30 cellular contexts compared by ENCODE assay signal in the genomic region with DNA sequence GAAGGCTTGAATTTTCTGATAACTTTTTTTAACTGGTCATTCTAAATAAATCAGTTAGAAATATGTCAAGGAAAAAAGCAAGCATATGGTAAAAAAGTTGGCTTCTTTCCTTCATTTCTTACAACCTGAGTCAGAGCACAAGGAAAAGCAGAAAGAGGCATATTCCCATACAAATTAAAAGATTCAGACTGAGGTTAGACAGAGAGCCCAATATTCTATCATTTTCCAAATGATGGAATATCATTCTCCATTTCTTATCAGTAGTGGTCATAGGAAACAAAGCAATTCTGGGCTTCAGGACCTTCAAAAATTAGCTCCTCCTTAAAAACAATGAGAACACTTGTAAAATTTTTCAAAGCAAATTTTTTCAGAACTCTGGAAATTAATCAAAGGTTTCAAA.
"Had no signal": no experiment of that assay in that cellular context is flagged by ENCODE, and none has a peak within 500 bp of the region (broad histone marks: within the 10 kb centered on the region; RNA-seq: fewer than 3 reads in every experiment).

No MANE protein-coding gene starts in this region.

- H3K4me3 Mint-ChIP-seq: activated CD4-positive, alpha-beta T cell treated with anti-CD3 and anti-CD28 coated beads, Interleukin-2, amount 10 ng/mL, durations not matched to agents 7 days and 5 days; activated CD8-positive, alpha-beta T cell treated with anti-CD3 and anti-CD28 coated beads for 36 hours; activated naive CD4-positive, alpha-beta T cell treated with anti-CD3 and anti-CD28 coated beads, Interleukin-2, amount 50 U/mL, for 24 hours; activated naive CD8-positive, alpha-beta T cell treated with anti-CD3 and anti-CD28 coated beads, Interleukin-2, amount 50 U/mL, for 24 hours; activated T-cell treated with anti-CD3 and anti-CD28 coated beads, Interleukin-2, amount 50 U/mL, for 4 hours; brain; memory B cell; naive thymus-derived CD8-positive, alpha-beta T cell; neural crest cell; stimulated activated naive B cell treated with anti-CD40 and anti-IgM and Interleukin-4, amounts not matched to agents 10 μg/mL and 1 μg/mL and 100 μg/mL, for 72 hours; T-helper 1 cell treated with Interleukin-12 subunit alpha and Interleukin-12 subunit beta and Interleukin-4 antibody, amounts not matched to agents 30 μg/mL and 1 μg/mL, for 36 hours had no signal

- H3K4me3 ChIP-seq: gastroesophageal sphincter, hepatocyte, right atrium auricular region, smooth muscle cell, stomach, suprapubic skin, tibial artery had no signal

- H3K4me1 Mint-ChIP-seq: activated CD4-positive, alpha-beta T cell treated with anti-CD3 and anti-CD28 coated beads, Interleukin-2, amount 10 ng/mL, durations not matched to agents 7 days and 5 days; activated naive CD4-positive, alpha-beta T cell treated with anti-CD3 and anti-CD28 coated beads, Interleukin-2, amount 50 U/mL, for 24 hours; activated naive CD8-positive, alpha-beta T cell treated with anti-CD3 and anti-CD28 coated beads, Interleukin-2, amount 50 U/mL, for 24 hours; naive thymus-derived CD8-positive, alpha-beta T cell; neural crest cell had no signal

- H3K27ac Mint-ChIP-seq: activated CD4-positive, alpha-beta T cell treated with anti-CD3 and anti-CD28 coated beads, Interleukin-2, amount 10 ng/mL, durations not matched to agents 7 days and 5 days; activated CD8-positive, alpha-beta T cell treated with anti-CD3 and anti-CD28 coated beads for 36 hours; activated naive CD4-positive, alpha-beta T cell treated with anti-CD3 and anti-CD28 coated beads, Interleukin-2, amount 50 U/mL, for 24 hours; activated naive CD8-positive, alpha-beta T cell treated with anti-CD3 and anti-CD28 coated beads, Interleukin-2, amount 50 U/mL, for 24 hours; activated T-helper 2 cell treated with anti-CD3 and anti-CD28 coated beads, Interferon-gamma antibody, Interleukin-2, Interleukin-4, amounts not matched to agents 10 μg/mL and 5 μg/mL and 100 μg/mL, durations not matched to agents 14 hours and 24 hours and 36 hours; brain; memory B cell; naive thymus-derived CD8-positive, alpha-beta T cell; stimulated activated naive B cell treated with anti-CD40 and anti-IgM and Interleukin-4, amounts not matched to agents 10 μg/mL and 1 μg/mL and 100 μg/mL, for 72 hours; T-helper 1 cell treated with Interleukin-12 subunit alpha and Interleukin-12 subunit beta and Interleukin-4 antibody, amounts not matched to agents 30 μg/mL and 1 μg/mL, for 36 hours had no signal

- H3K36me3 Mint-ChIP-seq: activated naive CD4-positive, alpha-beta T cell treated with anti-CD3 and anti-CD28 coated beads, Interleukin-2, amount 50 U/mL, for 24 hours; brain; memory B cell; naive thymus-derived CD8-positive, alpha-beta T cell; stimulated activated naive B cell treated with anti-CD40 and anti-IgM and Interleukin-4, amounts not matched to agents 10 μg/mL and 1 μg/mL and 100 μg/mL, for 72 hours had no signal

- H3K4me2 ChIP-seq: hepatocyte, smooth muscle cell had no signal

- H3K9me3 Mint-ChIP-seq: activated CD4-positive, alpha-beta T cell treated with anti-CD3 and anti-CD28 coated beads, Interleukin-2, amount 10 ng/mL, durations not matched to agents 7 days and 5 days; activated CD8-positive, alpha-beta T cell treated with anti-CD3 and anti-CD28 coated beads for 36 hours; activated T-helper 2 cell treated with anti-CD3 and anti-CD28 coated beads, Interferon-gamma antibody, Interleukin-2, Interleukin-4, amounts not matched to agents 10 μg/mL and 5 μg/mL and 100 μg/mL, durations not matched to agents 14 hours and 24 hours and 36 hours; memory B cell; stimulated activated naive B cell treated with anti-CD40 and anti-IgM and Interleukin-4, amounts not matched to agents 10 μg/mL and 1 μg/mL and 100 μg/mL, for 72 hours; T-helper 1 cell treated with Interleukin-12 subunit alpha and Interleukin-12 subunit beta and Interleukin-4 antibody, amounts not matched to agents 30 μg/mL and 1 μg/mL, for 36 hours had no signal

- H3K27me3 Mint-ChIP-seq: activated CD4-positive, alpha-beta T cell treated with anti-CD3 and anti-CD28 coated beads, Interleukin-2, amount 10 ng/mL, durations not matched to agents 7 days and 5 days; activated CD8-positive, alpha-beta T cell treated with anti-CD3 and anti-CD28 coated beads for 36 hours; activated naive CD4-positive, alpha-beta T cell treated with anti-CD3 and anti-CD28 coated beads, Interleukin-2, amount 50 U/mL, for 24 hours; activated naive CD8-positive, alpha-beta T cell treated with anti-CD3 and anti-CD28 coated beads, Interleukin-2, amount 50 U/mL, for 24 hours; brain; memory B cell; naive thymus-derived CD8-positive, alpha-beta T cell; stimulated activated naive B cell treated with anti-CD40 and anti-IgM and Interleukin-4, amounts not matched to agents 10 μg/mL and 1 μg/mL and 100 μg/mL, for 72 hours had no signal

- H3K4me1 ChIP-seq: gastroesophageal sphincter, right atrium auricular region, suprapubic skin, tibial artery had no signal

- H3K36me3 ChIP-seq: gastroesophageal sphincter, right atrium auricular region, stomach, suprapubic skin, tibial artery, WERI-Rb-1 had no signal

- H3K9me3 ChIP-seq: gastroesophageal sphincter, right atrium auricular region, stomach, suprapubic skin, tibial artery had no signal

- H3K27ac ChIP-seq: gastroesophageal sphincter, hepatocyte, right atrium auricular region, stomach, suprapubic skin, tibial artery, WERI-Rb-1 had no signal

- H3K79me2 ChIP-seq: hepatocyte had no signal

- DNase-seq: activated CD4-positive, alpha-beta T cell treated with anti-CD3 and anti-CD28 coated beads, Interleukin-2, amount 10 ng/mL, durations not matched to agents 7 days and 5 days; activated CD8-positive, alpha-beta T cell treated with anti-CD3 and anti-CD28 coated beads for 36 hours; activated naive CD8-positive, alpha-beta T cell treated with anti-CD3 and anti-CD28 coated beads, Interleukin-2, amount 50 U/mL, for 24 hours; activated T-cell treated with anti-CD3 and anti-CD28 coated beads, Interleukin-2, amount 50 U/mL, for 4 hours; cortex of kidney; left colon; naive thymus-derived CD8-positive, alpha-beta T cell; nucleus accumbens; stimulated activated CD4-positive, alpha-beta T cell treated with anti-CD3 and anti-CD28 coated beads, Interleukin-1b, Interleukin-23, amount 100 ng/mL, for 48 hours; stimulated activated CD4-positive, alpha-beta T cell treated with anti-CD3 and anti-CD28 coated beads, Interleukin-4, amount 100 ng/mL, for 4 hours; stimulated activated CD8-positive, alpha-beta memory T cell treated with anti-CD3 and anti-CD28 coated beads, Interleukin-4, amount 100 ng/mL, for 48 hours; stimulated activated naive B cell treated with anti-CD40 and anti-IgM and Interleukin-4, amounts not matched to agents 10 μg/mL and 1 μg/mL and 100 μg/mL, for 72 hours; stomach; SW 1271; T-helper 9 cell; tibial artery; WERI-Rb-1 had no signal

- H3K27me3 ChIP-seq: gastroesophageal sphincter, hepatocyte, right atrium auricular region, stomach, suprapubic skin, tibial artery had no signal

- H2AFZ ChIP-seq: hepatocyte had no signal

- FAIRE-seq: endothelial cell of umbilical vein, keratinocyte had no signal
